ENCODE assay signal across 16 cellular contexts in genomic region chr3:94098487-94098886, GRCh38. TPM values are rescaled to one million over a fixed set of nuclear protein-coding genes. Genes with fewer than 3 reads are reported as not detected.
A peak's percentile ranks its signal among the peaks of the same experiment; 100 is the strongest.
DNase-seq lines count a peak whose midpoint lies in the region; ATAC-seq and TF ChIP-seq lines count a peak whose summit lies in the region.
"Had no signal": no experiment of that assay in that cellular context is flagged by ENCODE, and none has a peak within 500 bp of the region (broad histone marks: within the 10 kb centered on the region; RNA-seq: fewer than 3 reads in every experiment).

No MANE protein-coding gene starts in this region.

- no peaks in the 10 kb centered on the region for H3K9me3 Mint-ChIP-seq in GM23338

- H3K9me3 ChIP-seq in A673 (ENCODE audit: low read depth, low read length, poor library complexity, severe bottlenecking): no peaks in the 10 kb centered on the region
- H3K9me3 ChIP-seq: esophagus muscularis mucosa had no signal

- POLR2A ChIA-PET in A673 (lab: Charles Lee; ENCODE audit: low non-redundant PET): no interaction called here

- no peaks in the 10 kb centered on the region; the same call in 1 of the 2 replicates for H4K20me1 ChIP-seq in GM23338 (replicated peaks; ENCODE audit: insufficient read depth)

- intact Hi-C loops in A673 (cut with micrococcal nuclease; ENCODE audit: unreplicated experiment): no loop called here

- no peaks in the 10 kb centered on the region for H3K9me2 ChIP-seq in GM23338 (ENCODE audit: insufficient read depth)

- H3K4me1 ChIP-seq in A673 (ENCODE audit: insufficient read depth, low read length, poor library complexity, severe bottlenecking) (peaks cover 5% of the 10 kb centered on the region), GM23338 (ENCODE audit: insufficient read depth) (no peaks in the 10 kb centered on the region)
- H3K4me1 ChIP-seq: esophagus muscularis mucosa had no signal

- no peaks in the 10 kb centered on the region for H3K4me1 Mint-ChIP-seq in GM23338

- H3K4me3 Mint-ChIP-seq in GM23338: no peak overlapping the region

- H3K27me3 ChIP-seq in A673 (replicated peaks; ENCODE audit: insufficient read depth, low read depth, low read length, poor library complexity): no peaks in the 10 kb centered on the region
- H3K27me3 ChIP-seq in GM23338 (ENCODE audit: insufficient read depth): no peaks in the 10 kb centered on the region
- H3K27me3 ChIP-seq: esophagus muscularis mucosa had no signal

- H3K4me2 ChIP-seq in GM23338: no peak overlapping the region

- BruUV-seq in A673 (replicated peaks; lab: Mats Ljungman, UMichigan): no TSS peak

- no peaks in the 10 kb centered on the region for H3K36me3 Mint-ChIP-seq in GM23338 (ENCODE audit: low read depth)

- no peaks in the 10 kb centered on the region for H3K27me3 Mint-ChIP-seq in GM23338 (ENCODE audit: insufficient read depth, low read depth, poor library complexity)

- no peaks in the 10 kb centered on the region for H3F3A ChIP-seq in GM23338 (replicated peaks; ENCODE audit: low read depth)

- TF ChIP-seq CTCF in A673 (conservative IDR thresholded peaks at IDR 0.05; ENCODE audit: low read depth, low read length) (peak; percentile 28; the same call in 1 of the 2 replicates), GM23338 (conservative IDR thresholded peaks at IDR 0.05; ENCODE audit: low read depth in 2 of 2) (no peak), foreskin fibroblast (IDR thresholded peaks at IDR 0.05; ENCODE audit: low read depth, low read length) (no peak)

- DNase-seq in A673 (ENCODE audit: low spot score) (peak; percentile 40), GM23338 (ENCODE audit: low spot score) (no peak), SKM-1 (lab: John Stamatoyannopoulos, UW; ENCODE audit: unreplicated experiment) (peak; percentile 76), foreskin fibroblast (peak; percentile 1 to 4), ecto neural progenitor cell (ENCODE audit: low spot score) (no peak)
- DNase-seq in stimulated activated CD4-positive, alpha-beta T cell treated with anti-CD3 and anti-CD28 coated beads, Interleukin-2, amount 100 ng/mL, for 48 hours: no peak
- DNase-seq in stimulated activated naive CD4-positive, alpha-beta T cell treated with Interleukin-2 at 50 U/mL for 16 hours (lab: John Stamatoyannopoulos, UW): no peak
- DNase-seq: activated CD4-positive, alpha-beta T cell treated with anti-CD3 and anti-CD28 coated beads, Interleukin-2, amount 50 U/mL, for 48 hours; caudate nucleus; MM.1S; NCI-H345; retina; T-helper 9 cell had no signal

- CTCF ChIA-PET in A673 (lab: Charles Lee): no interaction called here

- peak overlapping the region; percentile 11; the same call in 1 of the 2 replicates for H3K27ac Mint-ChIP-seq in GM23338

- no peak for ATAC-seq in GM23338
- ATAC-seq in GM19328 (IDR thresholded peaks at IDR 0.05; ENCODE audit: unreplicated experiment): no peak
- ATAC-seq: Panc1 had no signal

- no peak overlapping the region for H3K27ac ChIP-seq in A673 (ENCODE audit: low read depth, low read length, poor library complexity, severe bottlenecking)
- no peak overlapping the region for H3K27ac ChIP-seq in GM23338 (ENCODE audit: low read depth)
- H3K27ac ChIP-seq: esophagus muscularis mucosa had no signal

- no peaks in the 10 kb centered on the region for H3K36me3 ChIP-seq in A673 (ENCODE audit: insufficient read depth, low read length, poor library complexity, severe bottlenecking)
- no peaks in the 10 kb centered on the region for H3K36me3 ChIP-seq in GM23338 (ENCODE audit: insufficient read depth)

- no peak overlapping the region for H2AFZ ChIP-seq in GM23338

- H3K4me3 ChIP-seq in A673 (ENCODE audit: low read depth, low read length, poor library complexity, severe bottlenecking): no peak overlapping the region
- no peak overlapping the region for H3K4me3 ChIP-seq in GM23338
- no peak overlapping the region for H3K4me3 ChIP-seq in foreskin fibroblast (ENCODE audit: low read depth in 1 of 2, low read length in 2 of 2)
- H3K4me3 ChIP-seq: esophagus muscularis mucosa had no signal

- no peaks in the 10 kb centered on the region for H3K79me2 ChIP-seq in GM23338 (replicated peaks; ENCODE audit: insufficient read depth)

TF ChIP-seq in GM23338, 12 proteins besides CTCF, POLR2A, EP300 and RAD21 (continues in another document):
- TF ChIP-seq CREB1 (CRISPR knock-in tag; IDR thresholded peaks at IDR 0.05; ENCODE audit: low read depth): no peak
- no peak for TF ChIP-seq EZH2 (IDR thresholded peaks at IDR 0.05; ENCODE audit: low read depth, unreplicated experiment)
- TF ChIP-seq NANOG (IDR thresholded peaks at IDR 0.05; ENCODE audit: borderline replicate concordance): no peak
- no peak for TF ChIP-seq JUNB (IDR thresholded peaks at IDR 0.05; ENCODE audit: unreplicated experiment)
- TF ChIP-seq STAT1 (IDR thresholded peaks at IDR 0.05; ENCODE audit: unreplicated experiment): no peak
- TF ChIP-seq ZNF331 (CRISPR knock-in tag; IDR thresholded peaks at IDR 0.05; ENCODE audit: low read depth): no peak
- no peak for TF ChIP-seq REST (IDR thresholded peaks at IDR 0.05; ENCODE audit: unreplicated experiment)
- no peak for TF ChIP-seq POLR2AphosphoS5 (IDR thresholded peaks at IDR 0.05; ENCODE audit: low read depth)

RNA-seq across cellular contexts. Expression of gene NSUN3, which starts 35.6 kb away (rescaled TPM):
- total RNA-seq in A673 (2021): 12.3 and 15.6 TPM in 2 replicates
- total RNA-seq in GM23338 (2014; rRNA removed; shearing (Covaris generic)): 8.7 and 10.6 TPM in 2 replicates
- polyA plus RNA-seq in GM23338 (2016; fragmentation: Nextera tagmentation; extraction: Ambion mirVana): 5.4 and 6.3 TPM in 2 replicates

RNA-seq across cellular contexts. Expression of gene DHFR2, which starts 35.8 kb away (rescaled TPM):
- total RNA-seq in A673 (2021): 6.5 and 9.8 TPM in 2 replicates
- total RNA-seq in GM23338 (2014; rRNA removed; shearing (Covaris generic)): 1.3 and 1.6 TPM in 2 replicates
- 0.83 and 1.1 TPM in 2 replicates for polyA plus RNA-seq in GM23338 (2016; fragmentation: Nextera tagmentation; extraction: Ambion mirVana)

Comparison
In these comparisons a context has a peak if more than half of its experiments do, and no peak if none do; other contexts are left out.
1. DNase-seq: peak in A673 (single experiment), SKM-1 (single experiment) and foreskin fibroblast (2 of 2); none in GM23338 (single experiment), stimulated activated CD4-positive, alpha-beta T cell treated with anti-CD3 and anti-CD28 coated beads, Interleukin-2, amount 100 ng/mL, for 48 hours (0 of 2), stimulated activated naive CD4-positive, alpha-beta T cell treated with Interleukin-2 at 50 U/mL for 16 hours (single experiment) and ecto neural progenitor cell (single experiment).